Comparison of ENCODE assay signal across 14 cellular contexts in the genomic region with DNA sequence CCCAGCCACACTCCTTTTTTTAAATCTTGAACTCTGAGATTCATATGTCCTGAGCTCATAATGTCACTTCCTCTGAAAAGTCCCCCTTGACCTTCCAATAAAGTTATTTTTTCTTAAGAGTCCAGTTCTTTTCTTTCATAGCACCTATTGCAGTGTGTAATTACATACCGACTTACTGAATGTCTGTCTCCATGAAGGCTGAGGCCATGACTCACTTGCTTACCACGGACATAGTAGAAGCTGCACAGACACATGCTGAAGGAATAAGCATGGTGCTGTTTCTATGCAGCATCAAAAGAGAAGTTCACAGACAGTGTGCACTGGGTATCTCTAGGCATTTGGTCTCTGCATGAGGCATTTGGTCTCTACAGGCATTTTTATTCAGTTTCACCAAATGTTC.
DNase-seq lines count a peak whose midpoint lies in the region; ATAC-seq and TF ChIP-seq lines count a peak whose summit lies in the region.
"Had no signal": no experiment of that assay in that cellular context is flagged by ENCODE, and none has a peak within 500 bp of the region (broad histone marks: within the 10 kb centered on the region; RNA-seq: fewer than 3 reads in every experiment).

No MANE protein-coding gene starts in this region.

- DNase-seq in AG08395 (ENCODE audit: low spot score), result peak; percentile 90
- DNase-seq in HCT116 (ENCODE audit: low read depth, low spot score), result no peak
- DNase-seq in amniotic epithelial cell (ENCODE audit: low read depth), result peak; percentile 87
- peak; percentile 84 for DNase-seq in islet precursor cell
- no peak for DNase-seq in lower leg skin (ENCODE audit: low spot score in 2 of 2)
- no peak for DNase-seq in nucleus accumbens (lab: John Stamatoyannopoulos, UW)
- DNase-seq in OCI-M1 (lab: John Stamatoyannopoulos, UW), result no peak
- DNase-seq: DMS 273 treated with DMSO at 0.1 percent for 48 hours; effector CD4-positive, alpha-beta T cell; left ventricle myocardium superior; NCI-H1092; psoas muscle; WERI-Rb-1 had no signal

- no peaks in the 10 kb centered on the region for H3K27me3 ChIP-seq in HCT116 (ENCODE audit: insufficient read depth, low read length)

- CTCF ChIA-PET in HCT116 (lab: Charles Lee), result interaction anchor here (1.0 to 1.9 kb wide), 2 partner anchors 23 to 257 kb away, joined by 6 to 8 read pairs; no protein-coding TSS in a partner anchor

- WGBS in lower leg skin, 2 donors, result 57 to 62% methylated on average over 2 of the region's 2 CpGs

- RAD21 ChIA-PET in HCT116 (lab: Charles Lee; ENCODE audit: low non-redundant PET in 1 of 2, low total read pairs in 2 of 2, uncharacterized antibody in 2 of 2, unreplicated experiment in 2 of 2), result no interaction called here

- peaks cover 9 to 12% of the 10 kb centered on the region in 2 experiments for H3K4me1 ChIP-seq in HCT116 (ENCODE audit: control insufficient read depth in 1 of 2, insufficient read depth in 2 of 2, low read length in 2 of 2)
- H3K4me1 ChIP-seq: psoas muscle had no signal

- H3K27ac ChIP-seq in HCT116 (ENCODE audit: low read depth, low read length), result no peak overlapping the region
- H3K27ac ChIP-seq: psoas muscle, WERI-Rb-1 had no signal

- TF ChIP-seq CTCF in HCT116 (IDR thresholded peaks at IDR 0.05 in 2 of 3, conservative IDR thresholded peaks at IDR 0.05 in 1 of 3; ENCODE audit: borderline replicate concordance in 1 of 3, insufficient read depth in 1 of 3, low read depth in 2 of 3, low read length in 2 of 3), result no peak
- TF ChIP-seq CTCF in lower leg skin (IDR thresholded peaks at IDR 0.05), result no peak

- intact Hi-C loops in HCT116 (cut with micrococcal nuclease), result no loop called here
- intact Hi-C loops in lower leg skin (cut with DNase I; ENCODE audit: low total_unique reads), result no loop called here

- H2AFZ ChIP-seq in HCT116 (ENCODE audit: low read depth, low read length, poor library complexity, severe bottlenecking), result peak overlapping the region; percentile 39

- no peak for TF ChIP-seq RAD21 in HCT116 (IDR thresholded peaks at IDR 0.05; ENCODE audit: low read depth)

- H3K9ac ChIP-seq in HCT116 (ENCODE audit: low read length), result no peak overlapping the region

- H3K9me3 ChIP-seq in HCT116 (ENCODE audit: control insufficient read depth in 1 of 2, insufficient read depth in 1 of 2, low read depth in 1 of 2, low read length in 2 of 2), result no peaks in the 10 kb centered on the region
- H3K9me3 ChIP-seq: psoas muscle had no signal

- no peaks in the 10 kb centered on the region for H4K20me1 ChIP-seq in HCT116 (ENCODE audit: insufficient read depth)

- no peaks in the 10 kb centered on the region for H3K79me2 ChIP-seq in HCT116 (ENCODE audit: insufficient read depth, low read length)

- ATAC-seq in HCT116 (peak; percentile 41), GM21367 (IDR thresholded peaks at IDR 0.05; ENCODE audit: unreplicated experiment) (no peak)
- ATAC-seq: left ventricle myocardium superior had no signal

- H3K9me2 ChIP-seq in HCT116 (ENCODE audit: insufficient read depth), result no peaks in the 10 kb centered on the region

- no peak overlapping the region for H3K4me3 ChIP-seq in HCT116 (replicated peaks in 1 of 2; ENCODE audit: low read depth in 1 of 2, low read length in 2 of 2)
- H3K4me3 ChIP-seq in lower leg skin (ENCODE audit: low read depth, poor library complexity, severe bottlenecking), result no peak overlapping the region
- H3K4me3 ChIP-seq: psoas muscle had no signal

- no peak overlapping the region; the same call in 1 of the 2 replicates for H3K4me2 ChIP-seq in HCT116 (ENCODE audit: low read length)

- POLR2A ChIA-PET in HCT116 (lab: Charles Lee), result no interaction called here

- no peaks in the 10 kb centered on the region for H3K36me3 ChIP-seq in HCT116 (ENCODE audit: control insufficient read depth in 1 of 2, insufficient read depth in 2 of 2, low read length in 2 of 2)
- H3K36me3 ChIP-seq: WERI-Rb-1 had no signal

- TF ChIP-seq POLR2A in HCT116 (IDR thresholded peaks at IDR 0.05; ENCODE audit: borderline replicate concordance, extremely low read depth, insufficient read depth, insufficient read length), result no peak
- no peak for TF ChIP-seq POLR2A in lower leg skin (IDR thresholded peaks at IDR 0.05)

- BruUV-seq in HCT116 (replicated peaks; lab: Mats Ljungman, UMichigan), result no TSS peak

TF ChIP-seq in HCT116, 20 proteins besides CTCF, POLR2A, EP300 and RAD21:
- no peak for TF ChIP-seq YY1 (IDR thresholded peaks at IDR 0.05; ENCODE audit: extremely low read depth, insufficient replicate concordance, low read depth, low read length)
- no peak for TF ChIP-seq MAX (IDR thresholded peaks at IDR 0.05)
- TF ChIP-seq FOSL1 (IDR thresholded peaks at IDR 0.05; ENCODE audit: low read depth), result no peak
- TF ChIP-seq CBX3 (IDR thresholded peaks at IDR 0.05; ENCODE audit: low read depth), result no peak
- TF ChIP-seq POLR2AphosphoS5 (IDR thresholded peaks at IDR 0.05; ENCODE audit: low read depth, low read length), result no peak
- TF ChIP-seq SRF (IDR thresholded peaks at IDR 0.05; ENCODE audit: low read depth), result no peak
- TF ChIP-seq ZNF274 (IDR thresholded peaks at IDR 0.05; ENCODE audit: low read depth, low read length), result no peak
- TF ChIP-seq, protein P1, sequence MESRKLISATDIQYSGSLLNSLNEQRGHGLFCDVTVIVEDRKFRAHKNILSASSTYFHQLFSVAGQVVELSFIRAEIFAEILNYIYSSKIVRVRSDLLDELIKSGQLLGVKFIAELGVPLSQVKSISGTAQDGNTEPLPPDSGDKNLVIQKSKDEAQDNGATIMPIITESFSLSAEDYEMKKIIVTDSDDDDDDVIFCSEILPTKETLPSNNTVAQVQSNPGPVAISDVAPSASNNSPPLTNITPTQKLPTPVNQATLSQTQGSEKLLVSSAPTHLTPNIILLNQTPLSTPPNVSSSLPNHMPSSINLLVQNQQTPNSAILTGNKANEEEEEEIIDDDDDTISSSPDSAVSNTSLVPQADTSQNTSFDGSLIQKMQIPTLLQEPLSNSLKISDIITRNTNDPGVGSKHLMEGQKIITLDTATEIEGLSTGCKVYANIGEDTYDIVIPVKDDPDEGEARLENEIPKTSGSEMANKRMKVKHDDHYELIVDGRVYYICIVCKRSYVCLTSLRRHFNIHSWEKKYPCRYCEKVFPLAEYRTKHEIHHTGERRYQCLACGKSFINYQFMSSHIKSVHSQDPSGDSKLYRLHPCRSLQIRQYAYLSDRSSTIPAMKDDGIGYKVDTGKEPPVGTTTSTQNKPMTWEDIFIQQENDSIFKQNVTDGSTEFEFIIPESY (IDR thresholded peaks at IDR 0.05; ENCODE audit: extremely low read depth, insufficient replicate concordance, low read length), result no peak
- no peak for TF ChIP-seq EZH2 (IDR thresholded peaks at IDR 0.05)
- TF ChIP-seq TCF7L2 (IDR thresholded peaks at IDR 0.05; ENCODE audit: borderline replicate concordance, extremely low read depth, insufficient read depth, insufficient read length), result no peak
- no peak for TF ChIP-seq SIN3A (IDR thresholded peaks at IDR 0.05; ENCODE audit: low read depth)
- no peak for TF ChIP-seq CEBPB (IDR thresholded peaks at IDR 0.05; ENCODE audit: low read depth)
- no peak for TF ChIP-seq ATF3 (IDR thresholded peaks at IDR 0.05)
- TF ChIP-seq EZH2phosphoT487 (IDR thresholded peaks at IDR 0.05; ENCODE audit: borderline replicate concordance), result no peak
TF ChIP-seq in HCT116: peak in this region for 0.

Comparison
In these comparisons a context has a peak if more than half of its experiments do, and no peak if none do; other contexts are left out.
1. DNase-seq: peak in AG08395 (single experiment), amniotic epithelial cell (single experiment) and islet precursor cell (single experiment); none in HCT116 (single experiment), lower leg skin (0 of 2), nucleus accumbens (0 of 56) and OCI-M1 (single experiment).